Comparison of ENCODE assay signal across 1 cellular context in genomic region chr15:77737238-77738037, GRCh38.
A peak's percentile ranks its signal among the peaks of the same experiment; 100 is the strongest.
TF ChIP-seq lines count a peak whose summit lies in the region.

No MANE protein-coding gene starts in this region.

TF ChIP-seq in K562, 482 proteins besides CTCF, POLR2A, EP300 and RAD21 (continued from another document and continues in another):
- TF ChIP-seq MITF (IDR thresholded peaks at IDR 0.05): peak; percentile 58; the same call in 1 of the 2 replicates
- TF ChIP-seq ZNF436 (CRISPR knock-in tag; IDR thresholded peaks at IDR 0.05): no peak
- TF ChIP-seq RBM39 (optimal IDR thresholded peaks at IDR 0.05; ENCODE audit: low read depth, low read length): no peak
- TF ChIP-seq CREM (IDR thresholded peaks at IDR 0.05; ENCODE audit: low read depth): no peak; the same call in 1 of the 2 replicates
- TF ChIP-seq RBM25 (IDR thresholded peaks at IDR 0.05; ENCODE audit: low read depth, low read length, severe bottlenecking): peak; percentile 97
- TF ChIP-seq, protein P1, sequence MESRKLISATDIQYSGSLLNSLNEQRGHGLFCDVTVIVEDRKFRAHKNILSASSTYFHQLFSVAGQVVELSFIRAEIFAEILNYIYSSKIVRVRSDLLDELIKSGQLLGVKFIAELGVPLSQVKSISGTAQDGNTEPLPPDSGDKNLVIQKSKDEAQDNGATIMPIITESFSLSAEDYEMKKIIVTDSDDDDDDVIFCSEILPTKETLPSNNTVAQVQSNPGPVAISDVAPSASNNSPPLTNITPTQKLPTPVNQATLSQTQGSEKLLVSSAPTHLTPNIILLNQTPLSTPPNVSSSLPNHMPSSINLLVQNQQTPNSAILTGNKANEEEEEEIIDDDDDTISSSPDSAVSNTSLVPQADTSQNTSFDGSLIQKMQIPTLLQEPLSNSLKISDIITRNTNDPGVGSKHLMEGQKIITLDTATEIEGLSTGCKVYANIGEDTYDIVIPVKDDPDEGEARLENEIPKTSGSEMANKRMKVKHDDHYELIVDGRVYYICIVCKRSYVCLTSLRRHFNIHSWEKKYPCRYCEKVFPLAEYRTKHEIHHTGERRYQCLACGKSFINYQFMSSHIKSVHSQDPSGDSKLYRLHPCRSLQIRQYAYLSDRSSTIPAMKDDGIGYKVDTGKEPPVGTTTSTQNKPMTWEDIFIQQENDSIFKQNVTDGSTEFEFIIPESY (CRISPR knock-in tag; IDR thresholded peaks at IDR 0.05): 0 out of 2 replicates have a peak, but pooled peaks have one; percentile 43
- no peak for TF ChIP-seq KLF1 (tag; IDR thresholded peaks at IDR 0.05)
- peak; percentile 16; the same call in 1 of the 2 replicates for TF ChIP-seq ATF3 (IDR thresholded peaks at IDR 0.05)
- no peak for TF ChIP-seq ATF3 (CRISPR knock-in tag; conservative IDR thresholded peaks at IDR 0.05)
- TF ChIP-seq FOXK2 (conservative IDR thresholded peaks at IDR 0.05 in 1 of 2, IDR thresholded peaks at IDR 0.05 in 1 of 2; ENCODE audit: low read depth in 2 of 2): 0 out of 4 replicates have a peak, but pooled peaks of 1 of the 2 experiments have one; percentile 33
- peak; percentile 64 for TF ChIP-seq ZNF24 (IDR thresholded peaks at IDR 0.05)
- no peak for TF ChIP-seq RFX7 (CRISPR knock-in tag; IDR thresholded peaks at IDR 0.05)
- no peak for TF ChIP-seq ELK1 (CRISPR knock-in tag; IDR thresholded peaks at IDR 0.05)
- TF ChIP-seq FOXA3 (CRISPR knock-in tag; conservative IDR thresholded peaks at IDR 0.05 in 1 of 2, IDR thresholded peaks at IDR 0.05 in 1 of 2): no peak
- TF ChIP-seq NBN (IDR thresholded peaks at IDR 0.05; ENCODE audit: low read depth): peak; percentile 91
- no peak for TF ChIP-seq ZNF444 (CRISPR knock-in tag; IDR thresholded peaks at IDR 0.05)
- TF ChIP-seq NUFIP1 (IDR thresholded peaks at IDR 0.05; ENCODE audit: partially characterized antibody): peak; percentile 78
- no peak for TF ChIP-seq ZNF174 (CRISPR knock-in tag; IDR thresholded peaks at IDR 0.05)
- TF ChIP-seq, protein P2, sequence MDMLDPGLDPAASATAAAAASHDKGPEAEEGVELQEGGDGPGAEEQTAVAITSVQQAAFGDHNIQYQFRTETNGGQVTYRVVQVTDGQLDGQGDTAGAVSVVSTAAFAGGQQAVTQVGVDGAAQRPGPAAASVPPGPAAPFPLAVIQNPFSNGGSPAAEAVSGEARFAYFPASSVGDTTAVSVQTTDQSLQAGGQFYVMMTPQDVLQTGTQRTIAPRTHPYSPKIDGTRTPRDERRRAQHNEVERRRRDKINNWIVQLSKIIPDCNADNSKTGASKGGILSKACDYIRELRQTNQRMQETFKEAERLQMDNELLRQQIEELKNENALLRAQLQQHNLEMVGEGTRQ (CRISPR knock-in tag; IDR thresholded peaks at IDR 0.05): peak; percentile 49; the same call in 1 of the 2 replicates
- no peak for TF ChIP-seq HMG20B (CRISPR knock-in tag; IDR thresholded peaks at IDR 0.05)
- TF ChIP-seq BCOR (IDR thresholded peaks at IDR 0.05): peak; percentile 100
- peak; percentile 98 for TF ChIP-seq ARID1B (IDR thresholded peaks at IDR 0.05)
- TF ChIP-seq NRF1 (conservative IDR thresholded peaks at IDR 0.05 in 1 of 2, IDR thresholded peaks at IDR 0.05 in 1 of 2): peak in 1 of 2 experiments; percentile 16; a peak in 1 of 4 replicates
- peak; percentile 13 to 30; a peak in 1 of 4 replicates for TF ChIP-seq TEAD1 (CRISPR knock-in tag; IDR thresholded peaks at IDR 0.05)
- peak; percentile 70; the same call in 1 of the 2 replicates for TF ChIP-seq USF1 (CRISPR knock-in tag; IDR thresholded peaks at IDR 0.05)
- peak; percentile 84 for TF ChIP-seq HLTF (IDR thresholded peaks at IDR 0.05)
- TF ChIP-seq, protein P3, sequence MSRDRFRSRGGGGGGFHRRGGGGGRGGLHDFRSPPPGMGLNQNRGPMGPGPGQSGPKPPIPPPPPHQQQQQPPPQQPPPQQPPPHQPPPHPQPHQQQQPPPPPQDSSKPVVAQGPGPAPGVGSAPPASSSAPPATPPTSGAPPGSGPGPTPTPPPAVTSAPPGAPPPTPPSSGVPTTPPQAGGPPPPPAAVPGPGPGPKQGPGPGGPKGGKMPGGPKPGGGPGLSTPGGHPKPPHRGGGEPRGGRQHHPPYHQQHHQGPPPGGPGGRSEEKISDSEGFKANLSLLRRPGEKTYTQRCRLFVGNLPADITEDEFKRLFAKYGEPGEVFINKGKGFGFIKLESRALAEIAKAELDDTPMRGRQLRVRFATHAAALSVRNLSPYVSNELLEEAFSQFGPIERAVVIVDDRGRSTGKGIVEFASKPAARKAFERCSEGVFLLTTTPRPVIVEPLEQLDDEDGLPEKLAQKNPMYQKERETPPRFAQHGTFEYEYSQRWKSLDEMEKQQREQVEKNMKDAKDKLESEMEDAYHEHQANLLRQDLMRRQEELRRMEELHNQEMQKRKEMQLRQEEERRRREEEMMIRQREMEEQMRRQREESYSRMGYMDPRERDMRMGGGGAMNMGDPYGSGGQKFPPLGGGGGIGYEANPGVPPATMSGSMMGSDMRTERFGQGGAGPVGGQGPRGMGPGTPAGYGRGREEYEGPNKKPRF (IDR thresholded peaks at IDR 0.05; ENCODE audit: low read depth, low read length): no peak
- TF ChIP-seq MNT (conservative IDR thresholded peaks at IDR 0.05): peak in 1 of 2 experiments; percentile 55; a peak in 1 of 4 replicates
- no peak for TF ChIP-seq ZBTB17 (CRISPR knock-in tag; IDR thresholded peaks at IDR 0.05)
- TF ChIP-seq, protein P4, sequence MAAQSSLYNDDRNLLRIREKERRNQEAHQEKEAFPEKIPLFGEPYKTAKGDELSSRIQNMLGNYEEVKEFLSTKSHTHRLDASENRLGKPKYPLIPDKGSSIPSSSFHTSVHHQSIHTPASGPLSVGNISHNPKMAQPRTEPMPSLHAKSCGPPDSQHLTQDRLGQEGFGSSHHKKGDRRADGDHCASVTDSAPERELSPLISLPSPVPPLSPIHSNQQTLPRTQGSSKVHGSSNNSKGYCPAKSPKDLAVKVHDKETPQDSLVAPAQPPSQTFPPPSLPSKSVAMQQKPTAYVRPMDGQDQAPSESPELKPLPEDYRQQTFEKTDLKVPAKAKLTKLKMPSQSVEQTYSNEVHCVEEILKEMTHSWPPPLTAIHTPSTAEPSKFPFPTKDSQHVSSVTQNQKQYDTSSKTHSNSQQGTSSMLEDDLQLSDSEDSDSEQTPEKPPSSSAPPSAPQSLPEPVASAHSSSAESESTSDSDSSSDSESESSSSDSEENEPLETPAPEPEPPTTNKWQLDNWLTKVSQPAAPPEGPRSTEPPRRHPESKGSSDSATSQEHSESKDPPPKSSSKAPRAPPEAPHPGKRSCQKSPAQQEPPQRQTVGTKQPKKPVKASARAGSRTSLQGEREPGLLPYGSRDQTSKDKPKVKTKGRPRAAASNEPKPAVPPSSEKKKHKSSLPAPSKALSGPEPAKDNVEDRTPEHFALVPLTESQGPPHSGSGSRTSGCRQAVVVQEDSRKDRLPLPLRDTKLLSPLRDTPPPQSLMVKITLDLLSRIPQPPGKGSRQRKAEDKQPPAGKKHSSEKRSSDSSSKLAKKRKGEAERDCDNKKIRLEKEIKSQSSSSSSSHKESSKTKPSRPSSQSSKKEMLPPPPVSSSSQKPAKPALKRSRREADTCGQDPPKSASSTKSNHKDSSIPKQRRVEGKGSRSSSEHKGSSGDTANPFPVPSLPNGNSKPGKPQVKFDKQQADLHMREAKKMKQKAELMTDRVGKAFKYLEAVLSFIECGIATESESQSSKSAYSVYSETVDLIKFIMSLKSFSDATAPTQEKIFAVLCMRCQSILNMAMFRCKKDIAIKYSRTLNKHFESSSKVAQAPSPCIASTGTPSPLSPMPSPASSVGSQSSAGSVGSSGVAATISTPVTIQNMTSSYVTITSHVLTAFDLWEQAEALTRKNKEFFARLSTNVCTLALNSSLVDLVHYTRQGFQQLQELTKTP (IDR thresholded peaks at IDR 0.05; ENCODE audit: low read depth in 1 of 2, partially characterized antibody in 2 of 2): peak in 1 of 2 experiments; percentile 60
- TF ChIP-seq MCM2 (IDR thresholded peaks at IDR 0.05; ENCODE audit: low read depth): peak; percentile 48; the same call in 1 of the 2 replicates
- no peak for TF ChIP-seq PCBP1 (IDR thresholded peaks at IDR 0.05; ENCODE audit: low read depth, low read length, poor library complexity, severe bottlenecking)
- no peak for TF ChIP-seq CCAR2 (IDR thresholded peaks at IDR 0.05; ENCODE audit: low read depth, low read length)
- TF ChIP-seq ZNF311 (CRISPR knock-in tag; IDR thresholded peaks at IDR 0.05): no peak
- no peak for TF ChIP-seq NFE2L1 (tag; IDR thresholded peaks at IDR 0.05; ENCODE audit: borderline replicate concordance, low read depth)
- TF ChIP-seq DACH1 (IDR thresholded peaks at IDR 0.05; ENCODE audit: partially characterized antibody): peak; percentile 41
- TF ChIP-seq SMARCE1 (IDR thresholded peaks at IDR 0.05): peak; percentile 90
- no peak for TF ChIP-seq NFYB (IDR thresholded peaks at IDR 0.05; ENCODE audit: extremely low read depth, insufficient read length)
- peak; percentile 26; the same call in 1 of the 2 replicates for TF ChIP-seq CREB1 (IDR thresholded peaks at IDR 0.05)
- TF ChIP-seq CREB1 (CRISPR knock-in tag; IDR thresholded peaks at IDR 0.05): no peak
- no peak for TF ChIP-seq ZSCAN32 (CRISPR knock-in tag; IDR thresholded peaks at IDR 0.05)
- TF ChIP-seq NEUROD1 (IDR thresholded peaks at IDR 0.05; ENCODE audit: borderline replicate concordance, low read depth, low read length, partially characterized antibody): peak; percentile 24
- TF ChIP-seq SPI1 (IDR thresholded peaks at IDR 0.05; ENCODE audit: borderline replicate concordance, low read depth, low read length): peak; percentile 46
- peak; percentile 85 for TF ChIP-seq SMARCC2 (IDR thresholded peaks at IDR 0.05; ENCODE audit: low read depth)
- peak; percentile 54 for TF ChIP-seq JUND (IDR thresholded peaks at IDR 0.05; ENCODE audit: borderline replicate concordance, low read depth, low read length)
- TF ChIP-seq JUND (tag; IDR thresholded peaks at IDR 0.05; ENCODE audit: borderline replicate concordance, low read depth, low read length): peak; percentile 62; the same call in 1 of the 3 replicates
- peak; percentile 90 for TF ChIP-seq NCOA1 (IDR thresholded peaks at IDR 0.05; ENCODE audit: low read depth)
- TF ChIP-seq SRF (CRISPR knock-in tag; IDR thresholded peaks at IDR 0.05): no peak
- TF ChIP-seq FOSL1 (tag; conservative IDR thresholded peaks at IDR 0.05): peak; percentile 33; the same call in 1 of the 2 replicates
- peak; percentile 74 for TF ChIP-seq RBBP5 (IDR thresholded peaks at IDR 0.05; ENCODE audit: borderline replicate concordance, insufficient read depth, low read length, poor library complexity, severe bottlenecking)
